Comparison of ENCODE assay signal across 8 cellular contexts in genomic region chr9:134378901-134379338, GRCh38. TPM values are rescaled to one million over a fixed set of nuclear protein-coding genes. Genes with fewer than 3 reads are reported as not detected.
DNase-seq lines count a peak whose midpoint lies in the region; ATAC-seq and TF ChIP-seq lines count a peak whose summit lies in the region.

No MANE protein-coding gene starts in this region.

- ATAC-seq in left lung (peak; percentile 48), GM19397 (IDR thresholded peaks at IDR 0.05; ENCODE audit: unreplicated experiment) (no peak)
- ATAC-seq in activated naive CD8-positive, alpha-beta T cell treated with anti-CD3 and anti-CD28 coated beads, Interleukin-2, amount 50 U/mL, for 24 hours = no peak

- H3K4me1 Mint-ChIP-seq in activated naive CD8-positive, alpha-beta T cell treated with anti-CD3 and anti-CD28 coated beads, Interleukin-2, amount 50 U/mL, for 24 hours = peaks cover 16% of the 10 kb centered on the region

- H3K27me3 ChIP-seq in left lung = no peaks in the 10 kb centered on the region
- no peaks in the 10 kb centered on the region for H3K27me3 ChIP-seq in uterus

- no peaks in the 10 kb centered on the region for H3K36me3 Mint-ChIP-seq in activated naive CD8-positive, alpha-beta T cell treated with anti-CD3 and anti-CD28 coated beads, Interleukin-2, amount 50 U/mL, for 24 hours (ENCODE audit: low read depth)

- DNase-seq in NCI-H82 (lab: John Stamatoyannopoulos, UW) (peak; percentile 34), NCI-H82 treated with DMSO at 0.1 percent for 48 hours (lab: John Stamatoyannopoulos, UW; ENCODE audit: unreplicated experiment) (no peak), choroid plexus epithelial cell (ENCODE audit: low read depth) (peak; percentile 77), left lung (peak in 1 of 2 donors; percentile 61), uterus (peak in 1 of 2 donors; percentile 58), erythroblast (lab: John Stamatoyannopoulos, UW) (no peak)
- DNase-seq in activated naive CD8-positive, alpha-beta T cell treated with anti-CD3 and anti-CD28 coated beads, Interleukin-2, amount 50 U/mL, for 24 hours = no peak

- H3K27ac ChIP-seq in left lung (peak overlapping the region in 1 of 2 donors; percentile 31), uterus (peak overlapping the region; percentile 15 to 29)

- H3K9me3 ChIP-seq in left lung (no peaks in the 10 kb centered on the region), uterus (no peaks in the 10 kb centered on the region)

- no peak overlapping the region for H3K27ac Mint-ChIP-seq in activated naive CD8-positive, alpha-beta T cell treated with anti-CD3 and anti-CD28 coated beads, Interleukin-2, amount 50 U/mL, for 24 hours

- TF ChIP-seq CTCF in choroid plexus epithelial cell (conservative IDR thresholded peaks at IDR 0.05; ENCODE audit: low read depth, low read length) (no peak), left lung (IDR thresholded peaks at IDR 0.05) (no peak), uterus (IDR thresholded peaks at IDR 0.05) (no peak)

- H3K4me3 Mint-ChIP-seq in activated naive CD8-positive, alpha-beta T cell treated with anti-CD3 and anti-CD28 coated beads, Interleukin-2, amount 50 U/mL, for 24 hours = no peak overlapping the region

- H3K27me3 Mint-ChIP-seq in activated naive CD8-positive, alpha-beta T cell treated with anti-CD3 and anti-CD28 coated beads, Interleukin-2, amount 50 U/mL, for 24 hours = no peaks in the 10 kb centered on the region

- intact Hi-C loops in left lung (cut with DNase I) = no loop called here
- intact Hi-C loops in uterus (cut with DNase I; ENCODE audit: low total_unique reads) = no loop called here

- TF ChIP-seq POLR2A in uterus (IDR thresholded peaks at IDR 0.05) (no peak), erythroblast (IDR thresholded peaks at IDR 0.05; ENCODE audit: low read length) (no peak)

- H3K9me3 Mint-ChIP-seq in activated naive CD8-positive, alpha-beta T cell treated with anti-CD3 and anti-CD28 coated beads, Interleukin-2, amount 50 U/mL, for 24 hours = no peaks in the 10 kb centered on the region

- H3K36me3 ChIP-seq in left lung (no peaks in the 10 kb centered on the region), uterus (no peaks in the 10 kb centered on the region)

- H3K4me3 ChIP-seq in choroid plexus epithelial cell (ENCODE audit: low read depth, low read length) (no peak overlapping the region), left lung (no peak overlapping the region), uterus (no peak overlapping the region)

- H3K4me1 ChIP-seq in left lung (peaks cover 55 to 100% of the 10 kb centered on the region in 2 donors), uterus (peaks cover 10 to 73% of the 10 kb centered on the region in 2 donors)

RNA-seq across cellular contexts. Expression of gene RXRA, which starts 52.7 kb away (rescaled TPM):
- total RNA-seq in left lung (10 to 100 TPM; 56.7 to 79.5 TPM), uterus (10 to 100 TPM; 17.1 to 84.6 (median 24.0) TPM)

Comparison
In these comparisons a context has a peak if more than half of its experiments do, and no peak if none do; other contexts are left out.
1. DNase-seq: peak in NCI-H82 (single experiment) and choroid plexus epithelial cell (single experiment); none in NCI-H82 treated with DMSO at 0.1 percent for 48 hours (single experiment), activated naive CD8-positive, alpha-beta T cell treated with anti-CD3 and anti-CD28 coated beads, Interleukin-2, amount 50 U/mL, for 24 hours (single experiment) and erythroblast (0 of 2).